8 cellular contexts compared by ENCODE assay signal in genomic region chr7:22356010-22356854, GRCh38. TPM values are rescaled to one million over a fixed set of nuclear protein-coding genes. Genes with fewer than 3 reads are reported as not detected.
DNase-seq lines count a peak whose midpoint lies in the region; ATAC-seq, FAIRE-seq and TF ChIP-seq lines count a peak whose summit lies in the region.

No MANE protein-coding gene starts in this region.

- H3K36me3 ChIP-seq in liver (ENCODE audit: control insufficient read depth in 4 of 4, insufficient read depth in 3 of 4, low read depth in 1 of 4, low read length in 3 of 4), result no peaks in the 10 kb centered on the region

- H3K4me3 Mint-ChIP-seq in type B pancreatic cell, result peak overlapping the region; percentile 84

- no peaks in the 10 kb centered on the region for H3K36me3 Mint-ChIP-seq in type B pancreatic cell
- peaks cover 4 to 11% of the 10 kb centered on the region in 2 donors for H3K36me3 Mint-ChIP-seq in activated naive CD4-positive, alpha-beta T cell treated with anti-CD3 and anti-CD28 coated beads, Interleukin-2, amount 50 U/mL, for 72 hours

- DNase-seq in 8988T (peak; percentile 19), GM12892 (ENCODE audit: insufficient read length) (peak; percentile 57), type B pancreatic cell (ENCODE audit: extremely low spot score, unreplicated experiment) (no peak)
- DNase-seq in stimulated activated CD4-positive, alpha-beta T cell treated with anti-CD3 and anti-CD28 coated beads, Interleukin-2, amount 100 ng/mL, for 48 hours, result no peak
- DNase-seq in activated naive CD4-positive, alpha-beta T cell treated with anti-CD3 and anti-CD28 coated beads, Interleukin-2, amount 50 U/mL, for 72 hours (ENCODE audit: low spot score in 2 of 2), result no peak

- no peak overlapping the region for H3K27ac Mint-ChIP-seq in type B pancreatic cell
- no peak overlapping the region for H3K27ac Mint-ChIP-seq in activated naive CD4-positive, alpha-beta T cell treated with anti-CD3 and anti-CD28 coated beads, Interleukin-2, amount 50 U/mL, for 72 hours

- no peak for TF ChIP-seq CTCF in liver (IDR thresholded peaks at IDR 0.05; ENCODE audit: low read depth, low read length, missing input control)
- TF ChIP-seq CTCF in type B pancreatic cell (conservative IDR thresholded peaks at IDR 0.05), result no peak

- peak; percentile 14 for ATAC-seq in HG03280 (IDR thresholded peaks at IDR 0.05; ENCODE audit: unreplicated experiment)
- ATAC-seq in activated naive CD4-positive, alpha-beta T cell treated with anti-CD3 and anti-CD28 coated beads, Interleukin-2, amount 50 U/mL, for 72 hours, result no peak

- H3K4me1 Mint-ChIP-seq in type B pancreatic cell (ENCODE audit: unreplicated experiment), result peaks cover 4% of the 10 kb centered on the region

- peaks cover 0 to 40% (median 14%) of the 10 kb centered on the region in 4 donors for H3K4me1 ChIP-seq in liver (ENCODE audit: control insufficient read depth in 4 of 4, insufficient read depth in 4 of 4, low read length in 3 of 4)

- FAIRE-seq in GM12892 (lab: Jason Lieb, UNC), result peak; percentile 60

- WGBS in liver, result 5% methylated on average over 46 of the region's 46 CpGs

- no peaks in the 10 kb centered on the region for H3K9me3 ChIP-seq in liver (ENCODE audit: control insufficient read depth in 4 of 4, low read length in 3 of 4)

- TF ChIP-seq POLR2A in GM12892 (IDR thresholded peaks at IDR 0.05; ENCODE audit: low read depth, low read length), result no peak

- H3K27ac ChIP-seq in angular gyrus (ENCODE audit: low read depth, low read length), result peak overlapping the region; percentile 81
- peak overlapping the region; percentile 63 to 73 for H3K27ac ChIP-seq in liver (ENCODE audit: low read depth in 1 of 2, low read length in 2 of 2)

- no peaks in the 10 kb centered on the region for H3K27me3 ChIP-seq in liver (ENCODE audit: control insufficient read depth in 4 of 4, insufficient read depth in 4 of 4, low read length in 3 of 4)

- H3K27me3 Mint-ChIP-seq in type B pancreatic cell, result peaks cover 36% of the 10 kb centered on the region

- peak overlapping the region; percentile 34 to 79 (median 61) for H3K4me3 ChIP-seq in liver (ENCODE audit: low read depth in 1 of 3, low read length in 3 of 3)

- H3K9me3 Mint-ChIP-seq in type B pancreatic cell, result peaks cover 10% of the 10 kb centered on the region
- peaks cover 0 to 9% of the 10 kb centered on the region in 2 donors for H3K9me3 Mint-ChIP-seq in activated naive CD4-positive, alpha-beta T cell treated with anti-CD3 and anti-CD28 coated beads, Interleukin-2, amount 50 U/mL, for 72 hours

- no peak for TF ChIP-seq RAD21 in liver (IDR thresholded peaks at IDR 0.05)

- peak overlapping the region in 1 of 2 donors; percentile 79 for H3K9ac ChIP-seq in liver (ENCODE audit: low read depth in 1 of 2, low read length in 2 of 2)

TF ChIP-seq in liver, 16 proteins besides CTCF, POLR2A, EP300 and RAD21:
- no peak for TF ChIP-seq FOXA1 (IDR thresholded peaks at IDR 0.05)
- no peak for TF ChIP-seq EGR1 (IDR thresholded peaks at IDR 0.05; ENCODE audit: low read depth in 2 of 2)
- no peak for TF ChIP-seq JUND (IDR thresholded peaks at IDR 0.05)
- no peak for TF ChIP-seq SP1 (IDR thresholded peaks at IDR 0.05)
- TF ChIP-seq, protein P1, sequence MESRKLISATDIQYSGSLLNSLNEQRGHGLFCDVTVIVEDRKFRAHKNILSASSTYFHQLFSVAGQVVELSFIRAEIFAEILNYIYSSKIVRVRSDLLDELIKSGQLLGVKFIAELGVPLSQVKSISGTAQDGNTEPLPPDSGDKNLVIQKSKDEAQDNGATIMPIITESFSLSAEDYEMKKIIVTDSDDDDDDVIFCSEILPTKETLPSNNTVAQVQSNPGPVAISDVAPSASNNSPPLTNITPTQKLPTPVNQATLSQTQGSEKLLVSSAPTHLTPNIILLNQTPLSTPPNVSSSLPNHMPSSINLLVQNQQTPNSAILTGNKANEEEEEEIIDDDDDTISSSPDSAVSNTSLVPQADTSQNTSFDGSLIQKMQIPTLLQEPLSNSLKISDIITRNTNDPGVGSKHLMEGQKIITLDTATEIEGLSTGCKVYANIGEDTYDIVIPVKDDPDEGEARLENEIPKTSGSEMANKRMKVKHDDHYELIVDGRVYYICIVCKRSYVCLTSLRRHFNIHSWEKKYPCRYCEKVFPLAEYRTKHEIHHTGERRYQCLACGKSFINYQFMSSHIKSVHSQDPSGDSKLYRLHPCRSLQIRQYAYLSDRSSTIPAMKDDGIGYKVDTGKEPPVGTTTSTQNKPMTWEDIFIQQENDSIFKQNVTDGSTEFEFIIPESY (IDR thresholded peaks at IDR 0.05), result no peak
- TF ChIP-seq RXRA (IDR thresholded peaks at IDR 0.05), result no peak
- no peak for TF ChIP-seq HNF4G (IDR thresholded peaks at IDR 0.05)
- TF ChIP-seq HNF4A (conservative IDR thresholded peaks at IDR 0.05), result no peak
- TF ChIP-seq YY1 (IDR thresholded peaks at IDR 0.05), result no peak
- TF ChIP-seq, protein P2, sequence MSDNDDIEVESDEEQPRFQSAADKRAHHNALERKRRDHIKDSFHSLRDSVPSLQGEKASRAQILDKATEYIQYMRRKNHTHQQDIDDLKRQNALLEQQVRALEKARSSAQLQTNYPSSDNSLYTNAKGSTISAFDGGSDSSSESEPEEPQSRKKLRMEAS (IDR thresholded peaks at IDR 0.05), result no peak
- TF ChIP-seq GABPA (IDR thresholded peaks at IDR 0.05 in 1 of 2, conservative IDR thresholded peaks at IDR 0.05 in 1 of 2), result no peak
- no peak for TF ChIP-seq FOXA2 (IDR thresholded peaks at IDR 0.05)
- TF ChIP-seq TAF1 (conservative IDR thresholded peaks at IDR 0.05), result no peak
- TF ChIP-seq NR2F2 (IDR thresholded peaks at IDR 0.05), result no peak
- TF ChIP-seq REST (IDR thresholded peaks at IDR 0.05), result no peak
- no peak for TF ChIP-seq ATF3 (IDR thresholded peaks at IDR 0.05)

RNA-seq across cellular contexts. Expression of gene RAPGEF5, which starts 0.7 kb away (rescaled TPM):
- 2.7 TPM for polyA plus RNA-seq in GM12892 (2012; ENCODE audit: missing spikeins)
- total RNA-seq in liver (10 to 100 TPM; 16.4 to 54.8 TPM), type B pancreatic cell (ENCODE audit: low replicate concordance) (11.7 and 13.3 TPM in 2 replicates)
- polyA plus RNA-seq in liver, result 1 to 10 TPM; 7.1 to 9.5 TPM
- under 1 TPM; 0.23 to 0.53 TPM for total RNA-seq in activated naive CD4-positive, alpha-beta T cell treated with anti-CD3 and anti-CD28 coated beads, Interleukin-2, amount 50 U/mL, for 72 hours

Comparison
In these comparisons a context has a peak if more than half of its experiments do, and no peak if none do; other contexts are left out.
1. DNase-seq: peak in 8988T (single experiment) and GM12892 (single experiment); none in type B pancreatic cell (single experiment), stimulated activated CD4-positive, alpha-beta T cell treated with anti-CD3 and anti-CD28 coated beads, Interleukin-2, amount 100 ng/mL, for 48 hours (0 of 2) and activated naive CD4-positive, alpha-beta T cell treated with anti-CD3 and anti-CD28 coated beads, Interleukin-2, amount 50 U/mL, for 72 hours (0 of 2).